8 cellular contexts compared by ENCODE assay signal in genomic region chr3:78741066-78741645, GRCh38.
DNase-seq lines count a peak whose midpoint lies in the region; ATAC-seq and TF ChIP-seq lines count a peak whose summit lies in the region.

No MANE protein-coding gene starts in this region.

- TF ChIP-seq CTCF in AG10803 (conservative IDR thresholded peaks at IDR 0.05; ENCODE audit: low read length) (peak; percentile 49), GM23338 (conservative IDR thresholded peaks at IDR 0.05; ENCODE audit: low read depth in 2 of 2) (peak in 1 of 2 experiments; percentile 86; a peak in 3 of 4 replicates), WTC11 (IDR thresholded peaks at IDR 0.05) (peak; percentile 63)

- no peaks in the 10 kb centered on the region for H3K79me2 ChIP-seq in GM23338 (replicated peaks; ENCODE audit: insufficient read depth)

- H3K36me3 Mint-ChIP-seq in GM23338 (ENCODE audit: low read depth) (no peaks in the 10 kb centered on the region), WTC11 (no peaks in the 10 kb centered on the region)

- H3K27me3 Mint-ChIP-seq in GM23338 (ENCODE audit: insufficient read depth, low read depth, poor library complexity) (no peaks in the 10 kb centered on the region), WTC11 (ENCODE audit: low read depth) (no peaks in the 10 kb centered on the region)

- no peaks in the 10 kb centered on the region; the same call in 1 of the 2 replicates for H3K4me1 ChIP-seq in GM23338 (ENCODE audit: insufficient read depth)

- H4K20me1 ChIP-seq in GM23338 (replicated peaks; ENCODE audit: insufficient read depth) = no peaks in the 10 kb centered on the region

- ATAC-seq in GM23338 (no peak), WTC11 (no peak), HG02759 (IDR thresholded peaks at IDR 0.05; ENCODE audit: unreplicated experiment) (no peak), GM18870 (IDR thresholded peaks at IDR 0.05; ENCODE audit: unreplicated experiment) (no peak)

- no peak overlapping the region for H2AFZ ChIP-seq in GM23338

- H3K4me3 Mint-ChIP-seq in GM23338 (no peak overlapping the region), WTC11 (no peak overlapping the region)

- no peaks in the 10 kb centered on the region for H3K27me3 ChIP-seq in GM23338 (ENCODE audit: insufficient read depth)

- peaks cover 16% of the 10 kb centered on the region for H3K4me1 Mint-ChIP-seq in GM23338
- H3K4me1 Mint-ChIP-seq in WTC11 = peaks cover 18% of the 10 kb centered on the region

- H3F3A ChIP-seq in GM23338 (replicated peaks; ENCODE audit: low read depth) = no peaks in the 10 kb centered on the region

- H3K27ac Mint-ChIP-seq in GM23338 = no peak overlapping the region
- H3K27ac Mint-ChIP-seq in WTC11 = no peak overlapping the region

- H3K27ac ChIP-seq in GM23338 (ENCODE audit: low read depth) = no peak overlapping the region

- POLR2A ChIA-PET in WTC11 (lab: Charles Lee) = no interaction called here

- H3K9me3 Mint-ChIP-seq in GM23338 (no peaks in the 10 kb centered on the region), WTC11 (no peaks in the 10 kb centered on the region)

- CTCF ChIA-PET in WTC11 (lab: Charles Lee) = interaction anchor here (0.8 to 1.4 kb wide), 3 partner anchors 8 to 25 kb away, joined by 3 to 6 read pairs (median 4); no protein-coding TSS in a partner anchor

- H3K36me3 ChIP-seq in GM23338 (ENCODE audit: insufficient read depth) = no peaks in the 10 kb centered on the region

- no peaks in the 10 kb centered on the region for H3K9me2 ChIP-seq in GM23338 (ENCODE audit: insufficient read depth)

- DNase-seq in AG10803 (ENCODE audit: low read depth) (no peak), GM23338 (ENCODE audit: low spot score) (peak; percentile 57), WTC11 (ENCODE audit: low spot score) (no peak), kidney tubule cell (ENCODE audit: low spot score) (peak; percentile 9), NCI-H345 treated with DMSO at 0.1 percent for 48 hours (lab: John Stamatoyannopoulos, UW; ENCODE audit: unreplicated experiment) (no peak), RPMI8226 (no peak)

- no peak overlapping the region for H3K4me2 ChIP-seq in GM23338

- H3K4me3 ChIP-seq in AG10803 (ENCODE audit: low read length) (no peak overlapping the region), GM23338 (no peak overlapping the region)

TF ChIP-seq in GM23338, 12 proteins besides CTCF, POLR2A, EP300 and RAD21 (continues in another document):
- TF ChIP-seq ETS1 (IDR thresholded peaks at IDR 0.05) (no peak), EZH2phosphoT487 (IDR thresholded peaks at IDR 0.05; ENCODE audit: unreplicated experiment) (no peak), NANOG (IDR thresholded peaks at IDR 0.05; ENCODE audit: borderline replicate concordance) (no peak)

TF ChIP-seq in WTC11, 78 proteins besides CTCF, POLR2A, EP300 and RAD21:
- TF ChIP-seq NFATC4 (CRISPR knock-in tag; IDR thresholded peaks at IDR 0.05) (no peak), CREB1 (CRISPR knock-in tag; IDR thresholded peaks at IDR 0.05) (no peak), STAT6 (CRISPR knock-in tag; conservative IDR thresholded peaks at IDR 0.05; ENCODE audit: low read depth) (no peak), SP1 (CRISPR knock-in tag; conservative IDR thresholded peaks at IDR 0.05) (no peak), E2F1 (CRISPR knock-in tag; IDR thresholded peaks at IDR 0.05) (no peak), ESRRA (CRISPR knock-in tag; IDR thresholded peaks at IDR 0.05; ENCODE audit: borderline replicate concordance) (no peak), PRDM15 (CRISPR knock-in tag; IDR thresholded peaks at IDR 0.05) (no peak), JUN (CRISPR knock-in tag; IDR thresholded peaks at IDR 0.05) (no peak), ZNF121 (CRISPR knock-in tag; IDR thresholded peaks at IDR 0.05) (no peak), NR1H2 (CRISPR knock-in tag; IDR thresholded peaks at IDR 0.05) (no peak), ZNF425 (CRISPR knock-in tag; conservative IDR thresholded peaks at IDR 0.05) (no peak), HMGXB4 (CRISPR knock-in tag; IDR thresholded peaks at IDR 0.05) (no peak), NR3C1 (CRISPR knock-in tag; conservative IDR thresholded peaks at IDR 0.05; ENCODE audit: low read depth) (no peak)

Comparison
In these comparisons a context has a peak if more than half of its experiments do, and no peak if none do; other contexts are left out.
1. DNase-seq: peak in GM23338 (single experiment) and kidney tubule cell (single experiment); none in AG10803 (single experiment), WTC11 (single experiment), NCI-H345 treated with DMSO at 0.1 percent for 48 hours (single experiment) and RPMI8226 (single experiment).